Comparison of ENCODE assay signal across 9 cellular contexts in genomic region chr1:109248797-109249629, GRCh38. TPM values are rescaled to one million over a fixed set of nuclear protein-coding genes. Genes with fewer than 3 reads are reported as not detected.
DNase-seq lines count a peak whose midpoint lies in the region; ATAC-seq and TF ChIP-seq lines count a peak whose summit lies in the region.
"Had no signal": no experiment of that assay in that cellular context is flagged by ENCODE, and none has a peak within 500 bp of the region (broad histone marks: within the 10 kb centered on the region; RNA-seq: fewer than 3 reads in every experiment).

Gene CELSR2, plus strand, starts transcription at chr1:109249539. Its CDS starts 541 bp downstream, at chr1:109250080.

- ATAC-seq in HG02759 (IDR thresholded peaks at IDR 0.05; ENCODE audit: unreplicated experiment): peak; percentile 91

- DNase-seq in NCI-H1417 (lab: John Stamatoyannopoulos, UW) (peak; percentile 74 to 85 (median 83)), NCI-H1417 treated with DMSO at 0.1 percent for 48 hours (lab: John Stamatoyannopoulos, UW) (no peak), NCI-H1694 treated with DMSO at 0.1 percent for 48 hours (lab: John Stamatoyannopoulos, UW) (peak; percentile 55), chondrocyte (ENCODE audit: low spot score) (peak; percentile 80)
- DNase-seq in activated CD4-positive, CD25-positive, alpha-beta regulatory T cell (lab: John Stamatoyannopoulos, UW): peak; percentile 18 to 30 (median 23)
- peak; percentile 24 for DNase-seq in stimulated activated CD4-positive, alpha-beta T cell treated with anti-CD3 and anti-CD28 coated beads, Interleukin-2, amount 100 ng/mL, for 4 hours (ENCODE audit: low read depth)

- H3K4me1 Mint-ChIP-seq in chondrocyte (ENCODE audit: low read depth): peaks cover 23% of the 10 kb centered on the region

- no peaks in the 10 kb centered on the region for H3K27me3 ChIP-seq in layer of hippocampus (ENCODE audit: control insufficient read depth, insufficient read depth, low read length)

- TF ChIP-seq CTCF in chondrocyte (IDR thresholded peaks at IDR 0.05): no peak

- H3K4me3 Mint-ChIP-seq in chondrocyte (ENCODE audit: unreplicated experiment): peak within 1 kb of the TSS; percentile 61

- no peaks in the 10 kb centered on the region for H3K27me3 Mint-ChIP-seq in chondrocyte (ENCODE audit: low read depth)

- no peak within 1 kb of the TSS for H3K27ac Mint-ChIP-seq in chondrocyte (ENCODE audit: unreplicated experiment)

- H3K9me3 Mint-ChIP-seq in chondrocyte (ENCODE audit: low read depth): no peaks in the 10 kb centered on the region

- no peaks in the 10 kb centered on the region for H3K36me3 Mint-ChIP-seq in chondrocyte (ENCODE audit: low read depth)

- H3K27ac ChIP-seq in layer of hippocampus (ENCODE audit: low read depth, low read length): peak within 1 kb of the TSS; percentile 46
- H3K27ac ChIP-seq: 22Rv1 had no signal

RNA-seq across cellular contexts. Expression of gene CELSR2, which starts in this region (rescaled TPM):
- total RNA-seq in chondrocyte: 8.6 to 10.3 TPM (median 9.9 TPM) in 3 replicates
